23 cellular contexts compared by ENCODE assay signal in genomic region chr2:239278361-239278760, GRCh38.
DNase-seq lines count a peak whose midpoint lies in the region; ATAC-seq, FAIRE-seq and TF ChIP-seq lines count a peak whose summit lies in the region.
"Had no signal": no experiment of that assay in that cellular context is flagged by ENCODE, and none has a peak within 500 bp of the region (broad histone marks: within the 10 kb centered on the region; RNA-seq: fewer than 3 reads in every experiment).

No MANE protein-coding gene starts in this region.

- no peaks in the 10 kb centered on the region for H3K9me3 ChIP-seq in transverse colon
- H3K9me3 ChIP-seq: body of pancreas, heart left ventricle, left ventricle myocardium inferior, SJSA1, thoracic aorta had no signal

- WGBS in adipose tissue, 3 donors, result 93 to 95% (median 95%) methylated on average over 7 of the region's 7 CpGs
- 94 to 100% methylated on average over 2 to 7 of the region's 7 CpGs for whole genome bisulfite sequencing in transverse colon (ENCODE audit: low coverage in 1 of 2), 2 donors

- TF ChIP-seq CTCF in transverse colon (IDR thresholded peaks at IDR 0.05), result no peak

- no peak for TF ChIP-seq EP300 in transverse colon (IDR thresholded peaks at IDR 0.05; ENCODE audit: low read depth)

- ATAC-seq in left ventricle myocardium superior (no peak), Right ventricle myocardium superior (ENCODE audit: poor library complexity) (no peak), GM19351 (IDR thresholded peaks at IDR 0.05; ENCODE audit: unreplicated experiment) (no peak), left colon (no peak)
- ATAC-seq: activated CD8-positive, alpha-beta T cell treated with anti-CD3 and anti-CD28 coated beads, Interleukin-2, amount 10 ng/mL, durations not matched to agents 7 days and 5 days; body of pancreas; heart left ventricle; PC-3 had no signal

- intact Hi-C loops in left ventricle myocardium superior (cut with micrococcal nuclease) (no loop called here), Right ventricle myocardium superior (cut with DNase I) (no loop called here), transverse colon (cut with DNase I; ENCODE audit: low total_unique reads) (no loop called here), left colon (cut with DNase I, micrococcal nuclease) (no loop called here)

- peak; percentile 2 for DNase-seq in left ventricle myocardium superior
- no peak for DNase-seq in Right ventricle myocardium superior
- DNase-seq in mesenteric fat pad (ENCODE audit: low spot score), result peak; percentile 49
- no peak for DNase-seq in transverse colon
- no peak for DNase-seq in left colon
- DNase-seq in urothelium cell line (ENCODE audit: low spot score), result no peak
- DNase-seq: activated CD8-positive, alpha-beta T cell treated with anti-CD3 and anti-CD28 coated beads, Interleukin-2, amount 10 ng/mL, durations not matched to agents 7 days and 5 days; CD8-positive, alpha-beta memory T cell; H9; Karpas-422; left ventricle myocardium inferior; NCI-H2029; NCI-H345; nucleus accumbens; stimulated activated CD4-positive, alpha-beta T cell treated with anti-CD3 and anti-CD28 coated beads, Interleukin-15, amount 100 ng/mL, for 24 hours had no signal

- in situ Hi-C loops in transverse colon (cut with MboI; ENCODE audit: low pct_ligation_motif_present in 1 of 4, low pct_unique_long_range_greater_than_20kb in 1 of 4, low sequenced_read_pairs in 3 of 4), result no loop called here

- H3K4me1 ChIP-seq in transverse colon, result peaks cover 18 to 49% (median 35%) of the 10 kb centered on the region in 4 donors
- H3K4me1 ChIP-seq: body of pancreas had no signal

- H3K36me3 ChIP-seq in transverse colon, result no peaks in the 10 kb centered on the region
- H3K36me3 ChIP-seq: left ventricle myocardium inferior, SJSA1, thoracic aorta had no signal

- no peak overlapping the region for H3K4me3 ChIP-seq in transverse colon
- H3K4me3 ChIP-seq: body of pancreas, heart left ventricle, left ventricle myocardium inferior, SJSA1, thoracic aorta had no signal

- H3K27ac ChIP-seq in adipose tissue (ENCODE audit: low read depth, low read length) (peak overlapping the region; percentile 4), transverse colon (peak overlapping the region; percentile 28 to 75 (median 46))
- H3K27ac ChIP-seq: body of pancreas, SJSA1 had no signal

- no peak for FAIRE-seq in urothelium cell line (lab: Jason Lieb, UNC)
- FAIRE-seq: GM12891 had no signal

- no peaks in the 10 kb centered on the region for H3K27me3 ChIP-seq in transverse colon
- H3K27me3 ChIP-seq: body of pancreas, heart left ventricle, SJSA1 had no signal

- no peak for TF ChIP-seq POLR2A in transverse colon (IDR thresholded peaks at IDR 0.05)

Comparison
In these comparisons a context has a peak if more than half of its experiments do, and no peak if none do; other contexts are left out.
1. DNase-seq: peak in left ventricle myocardium superior (single experiment) and mesenteric fat pad (single experiment); none in Right ventricle myocardium superior (single experiment), transverse colon (single experiment), left colon (0 of 2) and urothelium cell line (single experiment).